ENCODE assay signal across 8 cellular contexts in genomic region chr6:28104392-28105250, GRCh38. TPM values are rescaled to one million over a fixed set of nuclear protein-coding genes. Genes with fewer than 3 reads are reported as not detected.
DNase-seq lines count a peak whose midpoint lies in the region; ATAC-seq, FAIRE-seq and TF ChIP-seq lines count a peak whose summit lies in the region.

No MANE protein-coding gene starts in this region.

- intact Hi-C loops in kidney (cut with DNase I), result no loop called here

- POLR2A ChIA-PET in AG04450 (lab: Yijun Ruan, JAX), result interaction anchor here (0.7 to 1.5 kb wide), 5 partner anchors 32 to 148 kb away, joined by 3 to 6 read pairs (median 4); partner anchors contain the start of genes ZKSCAN4 and ZKSCAN8

- H3K27me3 ChIP-seq in AG04450 (ENCODE audit: control insufficient read depth, insufficient read depth, low read length), result no peaks in the 10 kb centered on the region

- peaks cover 0 to 3% of the 10 kb centered on the region in 2 donors for H3K4me1 ChIP-seq in kidney (ENCODE audit: control insufficient read depth in 1 of 2, insufficient read depth in 1 of 2, low read depth in 1 of 2, low read length in 2 of 2)

- H3K27ac ChIP-seq in AG04450 (ENCODE audit: low read depth, low read length) (peak overlapping the region; percentile 31), kidney (ENCODE audit: low read depth in 2 of 2, low read length in 2 of 2) (peak overlapping the region; percentile 59 to 79)

- H3K4me3 ChIP-seq in AG04450 (ENCODE audit: low read depth, low read length) (peak overlapping the region; percentile 78), kidney (ENCODE audit: low read length in 2 of 2) (peak overlapping the region; percentile 80 to 93)

- no peaks in the 10 kb centered on the region for H3K36me3 ChIP-seq in kidney (ENCODE audit: control insufficient read depth in 1 of 2, insufficient read depth in 2 of 2, low read length in 2 of 2)

- H3K9ac ChIP-seq in kidney (ENCODE audit: low read length in 2 of 2), result peak overlapping the region; percentile 70 to 85

- FAIRE-seq in kidney (lab: Jason Lieb, UNC), result no peak

- peak; percentile 70 for TF ChIP-seq CTCF in AG04450 (IDR thresholded peaks at IDR 0.05; ENCODE audit: low read depth, low read length)
- peak; percentile 49 for TF ChIP-seq CTCF in kidney (IDR thresholded peaks at IDR 0.05; ENCODE audit: borderline replicate concordance, extremely low read depth, insufficient read depth)

- peak; percentile 100 for ATAC-seq in GM18867 (IDR thresholded peaks at IDR 0.05; ENCODE audit: unreplicated experiment)
- peak; percentile 98 for ATAC-seq in HG03103 (IDR thresholded peaks at IDR 0.05; ENCODE audit: low read depth, unreplicated experiment)

- H3K9me3 ChIP-seq in AG04450 (ENCODE audit: control insufficient read depth, insufficient read depth, low read length), result no peaks in the 10 kb centered on the region; the same call in 1 of the 2 replicates
- H3K9me3 ChIP-seq in kidney (ENCODE audit: control insufficient read depth in 1 of 2, low read length in 2 of 2), result no peaks in the 10 kb centered on the region

- DNase-seq in AG04450 (ENCODE audit: low read depth, low spot score), result no peak
- peak; percentile 82 for DNase-seq in NCI-H2196 (lab: John Stamatoyannopoulos, UW; ENCODE audit: unreplicated experiment)
- DNase-seq in activated CD4-positive, CD25-positive, alpha-beta regulatory T cell (lab: John Stamatoyannopoulos, UW), result peak; percentile 45 to 78 (median 70)
- DNase-seq in central memory CD4-positive, alpha-beta T cell, result peak; percentile 76
- peak; percentile 94 for DNase-seq in kidney
- DNase-seq in stimulated activated CD4-positive, alpha-beta T cell treated with anti-CD3 and anti-CD28 coated beads, Interleukin-12 subunit alpha, Interleukin-12 subunit beta, amount 100 ng/mL, for 48 hours (ENCODE audit: low read depth in 2 of 3, low spot score in 1 of 3), result peak; percentile 71 to 76 (median 74)

- CTCF ChIA-PET in AG04450 (lab: Charles Lee), result interaction anchor here (0.8 to 2.7 kb wide), 16 partner anchors 8 to 279 kb away, joined by 3 to 20 read pairs (median 5); partner anchors contain the start of genes ZKSCAN8 and ZNF165

RNA-seq across cellular contexts. Expression of gene ZSCAN16, which starts 19.8 kb away (rescaled TPM):
- 2.7 and 3.2 TPM in 2 replicates for polyA plus RNA-seq in AG04450 (2011; rRNA removed)
- polyA minus RNA-seq in AG04450 (2011; rRNA and poly(A)+ RNA removed), result 3.0 and 3.6 TPM in 2 replicates
- 6.1 TPM for total RNA-seq in kidney
- 6.8 TPM for polyA plus RNA-seq in kidney (ENCODE audit: insufficient read depth, low read depth, low replicate concordance)

RNA-seq across cellular contexts. Expression of gene ZNF165, which starts 24.3 kb away (rescaled TPM):
- polyA plus RNA-seq in AG04450 (2011; rRNA removed) (0.14 and 0.15 TPM in 2 replicates), kidney (ENCODE audit: insufficient read depth, low read depth, low replicate concordance) (3.0 TPM)
- 0.17 and 0.18 TPM in 2 replicates for polyA minus RNA-seq in AG04450 (2011; rRNA and poly(A)+ RNA removed)
- 3.6 TPM for total RNA-seq in kidney

RNA-seq across cellular contexts. Expression of gene ZKSCAN8, which starts 37.1 kb away (rescaled TPM):
- polyA plus RNA-seq in AG04450 (2011; rRNA removed) (11.5 and 15.0 TPM in 2 replicates), kidney (ENCODE audit: insufficient read depth, low read depth, low replicate concordance) (3.5 TPM)
- polyA minus RNA-seq in AG04450 (2011; rRNA and poly(A)+ RNA removed), result 30.4 and 33.3 TPM in 2 replicates
- 26.4 TPM for total RNA-seq in kidney
